23 cellular contexts compared by ENCODE assay signal in genomic region chr1:88291902-88292301, GRCh38.
"Had no signal": no experiment of that assay in that cellular context is flagged by ENCODE, and none has a peak within 500 bp of the region (broad histone marks: within the 10 kb centered on the region; RNA-seq: fewer than 3 reads in every experiment).

No MANE protein-coding gene starts in this region.

- H3K27ac Mint-ChIP-seq: activated CD4-positive, alpha-beta T cell treated with anti-CD3 and anti-CD28 coated beads for 36 hours; nephron progenitor cell; stimulated activated memory B cell treated with anti-CD40 and anti-IgM and Interleukin-4, amounts not matched to agents 10 μg/mL and 1 μg/mL and 100 μg/mL, for 72 hours; WTC11 had no signal

- H3K9me3 ChIP-seq: mucosa of descending colon, sigmoid colon, stomach, thoracic aorta, upper lobe of left lung had no signal

- FAIRE-seq: keratinocyte had no signal

- DNase-seq: activated CD4-positive, alpha-beta T cell treated with anti-CD3 and anti-CD28 coated beads for 36 hours; activated CD4-positive, alpha-beta T cell treated with anti-CD3 and anti-CD28 coated beads, Interleukin-2, amount 50 U/mL, for 4 hours; activated naive CD4-positive, alpha-beta T cell treated with Interleukin-2 at 50 U/mL for 16 hours; activated naive CD8-positive, alpha-beta T cell treated with anti-CD3 and anti-CD28 coated beads for 36 hours; activated T-cell treated with anti-CD3 and anti-CD28 coated beads, Interleukin-2, amount 50 U/mL, for 48 hours; dermis blood vessel endothelial cell; effector memory CD4-positive, alpha-beta T cell; foreskin keratinocyte; left colon; mesenchymal stem cell; mucosa of descending colon; nephron progenitor cell; nucleus accumbens; sigmoid colon; stimulated activated CD4-positive, alpha-beta T cell treated with anti-CD3 and anti-CD28 coated beads, Interleukin-15, amount 100 ng/mL, for 24 hours; stomach; T-helper 1 cell; upper lobe of left lung had no signal

- H3K4me1 ChIP-seq: foreskin keratinocyte, sigmoid colon, stomach, upper lobe of left lung had no signal

- H3K27me3 Mint-ChIP-seq: activated CD4-positive, alpha-beta T cell treated with anti-CD3 and anti-CD28 coated beads for 36 hours; stimulated activated memory B cell treated with anti-CD40 and anti-IgM and Interleukin-4, amounts not matched to agents 10 μg/mL and 1 μg/mL and 100 μg/mL, for 72 hours had no signal

- H3K4me3 ChIP-seq: mucosa of descending colon, sigmoid colon, smooth muscle cell, stomach, thoracic aorta, upper lobe of left lung had no signal

- H3K4me1 Mint-ChIP-seq: activated CD4-positive, alpha-beta T cell treated with anti-CD3 and anti-CD28 coated beads for 36 hours; activated naive CD8-positive, alpha-beta T cell treated with anti-CD3 and anti-CD28 coated beads for 36 hours; nephron progenitor cell; stimulated activated memory B cell treated with anti-CD40 and anti-IgM and Interleukin-4, amounts not matched to agents 10 μg/mL and 1 μg/mL and 100 μg/mL, for 72 hours had no signal

- H3K4me3 Mint-ChIP-seq: activated CD4-positive, alpha-beta T cell treated with anti-CD3 and anti-CD28 coated beads for 36 hours; activated naive CD8-positive, alpha-beta T cell treated with anti-CD3 and anti-CD28 coated beads for 36 hours; nephron progenitor cell; stimulated activated memory B cell treated with anti-CD40 and anti-IgM and Interleukin-4, amounts not matched to agents 10 μg/mL and 1 μg/mL and 100 μg/mL, for 72 hours; WTC11 had no signal

- H3K9me3 Mint-ChIP-seq: activated naive CD8-positive, alpha-beta T cell treated with anti-CD3 and anti-CD28 coated beads for 36 hours; nephron progenitor cell; stimulated activated memory B cell treated with anti-CD40 and anti-IgM and Interleukin-4, amounts not matched to agents 10 μg/mL and 1 μg/mL and 100 μg/mL, for 72 hours; WTC11 had no signal

- H3K27ac ChIP-seq: foreskin keratinocyte, sigmoid colon, stomach, thoracic aorta, upper lobe of left lung had no signal

- H3K36me3 Mint-ChIP-seq: activated naive CD8-positive, alpha-beta T cell treated with anti-CD3 and anti-CD28 coated beads for 36 hours; stimulated activated memory B cell treated with anti-CD40 and anti-IgM and Interleukin-4, amounts not matched to agents 10 μg/mL and 1 μg/mL and 100 μg/mL, for 72 hours; WTC11 had no signal

- H3K36me3 ChIP-seq: sigmoid colon, stomach, thoracic aorta, upper lobe of left lung had no signal

- ATAC-seq: activated CD4-positive, alpha-beta T cell treated with anti-CD3 and anti-CD28 coated beads for 36 hours; foreskin keratinocyte; left colon; mucosa of descending colon; stimulated activated memory B cell treated with anti-CD40 and anti-IgM and Interleukin-4, amounts not matched to agents 10 μg/mL and 1 μg/mL and 100 μg/mL, for 72 hours; WTC11 had no signal

- H3K27me3 ChIP-seq: sigmoid colon, stomach, upper lobe of left lung had no signal
